Comparison of ENCODE assay signal across 1 cellular context in the genomic region with DNA sequence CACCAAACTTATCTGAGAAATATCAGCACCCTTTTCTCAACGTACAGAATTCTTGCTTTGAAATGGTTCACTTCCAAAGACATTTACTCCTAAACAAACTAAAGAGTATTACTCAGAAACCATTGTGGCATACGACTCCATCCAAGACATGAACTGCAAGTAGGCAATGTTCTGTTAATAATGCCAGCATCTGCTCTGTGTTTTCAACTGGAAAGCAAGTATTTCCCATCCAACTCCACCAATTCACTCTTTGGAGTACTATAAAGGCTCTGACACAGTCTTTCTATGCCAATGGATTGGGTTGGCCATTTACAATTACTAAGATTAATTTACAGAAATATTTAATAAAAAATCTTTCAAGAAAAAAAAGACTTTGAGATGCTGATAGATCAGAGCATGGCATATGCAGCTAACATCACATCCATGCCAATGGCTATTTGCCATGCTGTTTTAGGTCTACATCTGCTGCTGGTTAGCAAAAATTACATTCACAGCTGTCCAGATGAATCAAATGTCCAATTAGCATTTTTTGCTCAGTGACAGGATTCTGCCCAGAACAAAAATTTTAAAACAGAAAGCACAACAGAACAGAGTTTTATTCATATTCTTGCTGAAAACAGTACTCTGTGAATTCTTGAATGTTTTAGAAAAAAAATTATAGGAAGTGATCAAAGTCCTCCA.
TF ChIP-seq lines count a peak whose summit lies in the region.

No MANE protein-coding gene starts in this region.

TF ChIP-seq in SK-N-SH, 30 proteins besides CTCF, POLR2A, EP300 and RAD21 (continued from another document):
- 0 out of 2 replicates have a peak, but pooled peaks have one; percentile 33 for TF ChIP-seq GATA2 (CRISPR knock-in tag; IDR thresholded peaks at IDR 0.05)
- TF ChIP-seq MXI1 (IDR thresholded peaks at IDR 0.05; ENCODE audit: low read depth, low read length): peak; percentile 52; the same call in 1 of the 2 replicates
- TF ChIP-seq ELF1 (IDR thresholded peaks at IDR 0.05): no peak
- peak; percentile 90 for TF ChIP-seq RCOR1 (IDR thresholded peaks at IDR 0.05; ENCODE audit: low read length)
- TF ChIP-seq CHD2 (IDR thresholded peaks at IDR 0.05; ENCODE audit: low read length, partially characterized antibody): peak; percentile 72
